ENCODE assay signal across 9 cellular contexts in the genomic region with DNA sequence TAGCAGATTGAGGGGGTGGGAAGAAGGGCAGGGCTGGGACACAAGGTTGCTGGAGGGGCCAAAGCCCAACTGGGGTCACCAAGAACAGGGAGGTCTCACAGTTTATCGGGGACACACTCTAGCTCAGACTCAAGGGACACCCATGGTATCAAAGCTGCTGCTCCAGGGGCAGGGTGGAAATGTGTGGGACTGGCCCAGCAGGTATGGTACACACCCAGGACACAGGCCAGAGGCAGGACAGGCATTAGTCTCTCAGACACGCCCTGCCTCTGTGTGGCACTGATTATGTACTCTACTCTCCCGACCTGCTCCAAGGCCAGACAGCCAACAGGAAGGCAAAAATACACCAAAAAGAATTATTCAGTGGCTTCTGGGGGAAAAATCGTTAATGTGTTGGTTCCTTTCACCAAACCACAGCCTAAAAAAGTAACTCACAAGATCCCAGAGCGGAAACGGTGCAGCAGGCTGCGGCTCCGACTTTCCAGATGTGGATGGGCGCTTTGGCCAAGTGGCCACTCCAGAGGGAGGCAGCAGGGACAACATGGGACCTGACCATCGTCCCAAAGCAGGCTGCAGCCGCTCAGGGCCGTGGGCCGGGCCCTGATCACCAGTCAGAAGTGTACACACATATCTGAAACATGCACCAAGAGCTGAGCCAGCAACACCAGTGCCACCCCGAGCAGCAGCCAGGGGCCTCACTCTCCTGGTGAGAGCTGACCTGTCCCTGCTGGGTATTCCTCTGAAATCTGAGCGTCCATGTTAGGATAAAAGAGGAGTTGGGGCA. TPM values are rescaled to one million over a fixed set of nuclear protein-coding genes. Genes with fewer than 3 reads are reported as not detected.
DNase-seq lines count a peak whose midpoint lies in the region; ATAC-seq and TF ChIP-seq lines count a peak whose summit lies in the region.
"Had no signal": no experiment of that assay in that cellular context is flagged by ENCODE, and none has a peak within 500 bp of the region (broad histone marks: within the 10 kb centered on the region; RNA-seq: fewer than 3 reads in every experiment).

No MANE protein-coding gene starts in this region.

- peaks cover 16% of the 10 kb centered on the region for H3K36me3 ChIP-seq in Panc1 (ENCODE audit: control insufficient read depth, insufficient read depth, low read length)
- peaks cover 4 to 38% of the 10 kb centered on the region in 2 donors for H3K36me3 ChIP-seq in esophagus (ENCODE audit: control insufficient read depth in 2 of 2, insufficient read depth in 2 of 2, low read length in 1 of 2)
- H3K36me3 ChIP-seq in WERI-Rb-1 = peaks cover 63% of the 10 kb centered on the region

- no peak for DNase-seq in activated CD4-positive, alpha-beta memory T cell treated with anti-CD3 and anti-CD28 coated beads, Interleukin-2, amount 10 ng/mL, durations not matched to agents 7 days and 5 days
- DNase-seq in activated CD4-positive, alpha-beta memory T cell treated with anti-CD3 and anti-CD28 coated beads for 36 hours = no peak
- DNase-seq in Panc1 (ENCODE audit: low read depth, low spot score) (no peak), WERI-Rb-1 (no peak), activated gamma-delta T cell treated with Interleukin-2 at 50 U/mL for 16 hours (no peak)
- no peak for DNase-seq in stimulated activated naive B cell treated with anti-CD40 and anti-IgM and Interleukin-4, amounts not matched to agents 10 μg/mL and 1 μg/mL and 100 μg/mL, for 72 hours
- DNase-seq: RPMI8226 had no signal

- TF ChIP-seq CTCF in Panc1 (IDR thresholded peaks at IDR 0.05) = no peak
- TF ChIP-seq CTCF in WERI-Rb-1 (IDR thresholded peaks at IDR 0.05; ENCODE audit: low read depth, low read length) = no peak

- H3K27me3 ChIP-seq in Panc1 (ENCODE audit: control insufficient read depth, insufficient read depth, low read length) (no peaks in the 10 kb centered on the region), esophagus (ENCODE audit: control insufficient read depth in 1 of 2, insufficient read depth in 2 of 2, low read length in 2 of 2) (no peaks in the 10 kb centered on the region), WERI-Rb-1 (ENCODE audit: insufficient read depth, low read depth, severe bottlenecking) (no peaks in the 10 kb centered on the region)

- in situ Hi-C loops in Panc1 (cut with HindIII; ENCODE audit: low pct_unique_long_range_greater_than_20kb, low sequenced_read_pairs) = no loop called here

- peaks cover 51% of the 10 kb centered on the region for H3K4me1 Mint-ChIP-seq in activated CD4-positive, alpha-beta memory T cell treated with anti-CD3 and anti-CD28 coated beads, Interleukin-2, amount 10 ng/mL, durations not matched to agents 7 days and 5 days
- peaks cover 24% of the 10 kb centered on the region for H3K4me1 Mint-ChIP-seq in activated CD4-positive, alpha-beta memory T cell treated with anti-CD3 and anti-CD28 coated beads for 36 hours (ENCODE audit: low read depth)
- peaks cover 44 to 66% of the 10 kb centered on the region in 2 donors for H3K4me1 Mint-ChIP-seq in stimulated activated naive B cell treated with anti-CD40 and anti-IgM and Interleukin-4, amounts not matched to agents 10 μg/mL and 1 μg/mL and 100 μg/mL, for 72 hours

- ATAC-seq in Panc1 (no peak), GM18858 (IDR thresholded peaks at IDR 0.05; ENCODE audit: unreplicated experiment) (no peak)
- ATAC-seq in stimulated activated naive B cell treated with anti-CD40 and anti-IgM and Interleukin-4, amounts not matched to agents 10 μg/mL and 1 μg/mL and 100 μg/mL, for 72 hours (replicated peaks) = no peak

- POLR2A ChIA-PET in activated CD4-positive, alpha-beta memory T cell treated with anti-CD3 and anti-CD28 coated beads, Interleukin-2, amount 10 ng/mL, durations not matched to agents 7 days and 5 days (lab: Charles Lee) = no interaction called here
- POLR2A ChIA-PET in activated CD4-positive, alpha-beta memory T cell treated with anti-CD3 and anti-CD28 coated beads for 36 hours (lab: Charles Lee) = no interaction called here
- POLR2A ChIA-PET in Panc1 (lab: Charles Lee) = no interaction called here

- H3K4me1 ChIP-seq in Panc1 (ENCODE audit: control insufficient read depth, insufficient read depth, low read length) (peaks cover 54% of the 10 kb centered on the region), esophagus (ENCODE audit: control insufficient read depth in 2 of 2, insufficient read depth in 2 of 2, low read length in 1 of 2) (peaks cover 17 to 32% of the 10 kb centered on the region in 2 donors)

- 65 to 74% methylated on average over 15 of the region's 15 CpGs for WGBS in esophagus, 2 donors

- peak overlapping the region; percentile 89 for H3K4me3 Mint-ChIP-seq in activated CD4-positive, alpha-beta memory T cell treated with anti-CD3 and anti-CD28 coated beads, Interleukin-2, amount 10 ng/mL, durations not matched to agents 7 days and 5 days
- H3K4me3 Mint-ChIP-seq in activated CD4-positive, alpha-beta memory T cell treated with anti-CD3 and anti-CD28 coated beads for 36 hours = no peak overlapping the region
- H3K4me3 Mint-ChIP-seq in stimulated activated naive B cell treated with anti-CD40 and anti-IgM and Interleukin-4, amounts not matched to agents 10 μg/mL and 1 μg/mL and 100 μg/mL, for 72 hours = no peak overlapping the region

- peak overlapping the region; percentile 82 for H3K27ac Mint-ChIP-seq in activated CD4-positive, alpha-beta memory T cell treated with anti-CD3 and anti-CD28 coated beads, Interleukin-2, amount 10 ng/mL, durations not matched to agents 7 days and 5 days
- H3K27ac Mint-ChIP-seq in activated CD4-positive, alpha-beta memory T cell treated with anti-CD3 and anti-CD28 coated beads for 36 hours = no peak overlapping the region
- H3K27ac Mint-ChIP-seq in stimulated activated naive B cell treated with anti-CD40 and anti-IgM and Interleukin-4, amounts not matched to agents 10 μg/mL and 1 μg/mL and 100 μg/mL, for 72 hours = peak overlapping the region; percentile 90

- no peaks in the 10 kb centered on the region for H3K9me3 ChIP-seq in Panc1 (ENCODE audit: control insufficient read depth, insufficient read depth, low read depth, low read length)
- no peaks in the 10 kb centered on the region for H3K9me3 ChIP-seq in esophagus (ENCODE audit: control insufficient read depth in 2 of 2, insufficient read depth in 1 of 2, low read depth in 1 of 2, low read length in 1 of 2)
- no peaks in the 10 kb centered on the region for H3K9me3 ChIP-seq in WERI-Rb-1 (ENCODE audit: severe bottlenecking)

- CTCF ChIA-PET in activated CD4-positive, alpha-beta memory T cell treated with anti-CD3 and anti-CD28 coated beads, Interleukin-2, amount 10 ng/mL, durations not matched to agents 7 days and 5 days (lab: Charles Lee) = no interaction called here
- CTCF ChIA-PET in activated CD4-positive, alpha-beta memory T cell treated with anti-CD3 and anti-CD28 coated beads for 36 hours (lab: Charles Lee) = interaction anchor here (0.5 kb wide), 1 partner anchor 40 kb away, joined by 3 read pairs; no protein-coding TSS in a partner anchor
- CTCF ChIA-PET in Panc1 (lab: Charles Lee) = interaction anchor here (0.6 to 0.7 kb wide), 2 partner anchors 69 to 103 kb away, joined by 4 to 7 read pairs; a partner anchor contains a TSS

- peak overlapping the region; percentile 56 for H3K27ac ChIP-seq in Panc1 (ENCODE audit: low read length)
- H3K27ac ChIP-seq in esophagus (ENCODE audit: low read depth in 2 of 2, low read length in 1 of 2) = peak overlapping the region; percentile 90 to 95
- H3K27ac ChIP-seq in WERI-Rb-1 = no peak overlapping the region

- intact Hi-C loops in activated CD4-positive, alpha-beta memory T cell treated with anti-CD3 and anti-CD28 coated beads for 36 hours (cut with micrococcal nuclease) = loop anchor here (1.0 kb wide), 1 partner anchor 58 kb away; a partner anchor contains a TSS
- intact Hi-C loops in Panc1 (cut with micrococcal nuclease; ENCODE audit: unreplicated experiment) = no loop called here

- H3K4me3 ChIP-seq in Panc1 (ENCODE audit: low read depth in 2 of 2, low read length in 2 of 2) (no peak overlapping the region), esophagus (ENCODE audit: low read depth in 1 of 2, low read length in 2 of 2) (no peak overlapping the region), WERI-Rb-1 (ENCODE audit: low read depth, low read length) (no peak overlapping the region)

- H3K9me3 Mint-ChIP-seq in activated CD4-positive, alpha-beta memory T cell treated with anti-CD3 and anti-CD28 coated beads, Interleukin-2, amount 10 ng/mL, durations not matched to agents 7 days and 5 days = no peaks in the 10 kb centered on the region
- H3K9me3 Mint-ChIP-seq in activated CD4-positive, alpha-beta memory T cell treated with anti-CD3 and anti-CD28 coated beads for 36 hours = no peaks in the 10 kb centered on the region
- H3K9me3 Mint-ChIP-seq in stimulated activated naive B cell treated with anti-CD40 and anti-IgM and Interleukin-4, amounts not matched to agents 10 μg/mL and 1 μg/mL and 100 μg/mL, for 72 hours = no peaks in the 10 kb centered on the region

- no peaks in the 10 kb centered on the region for H3K27me3 Mint-ChIP-seq in activated CD4-positive, alpha-beta memory T cell treated with anti-CD3 and anti-CD28 coated beads, Interleukin-2, amount 10 ng/mL, durations not matched to agents 7 days and 5 days
- H3K27me3 Mint-ChIP-seq in activated CD4-positive, alpha-beta memory T cell treated with anti-CD3 and anti-CD28 coated beads for 36 hours = no peaks in the 10 kb centered on the region
- no peaks in the 10 kb centered on the region for H3K27me3 Mint-ChIP-seq in stimulated activated naive B cell treated with anti-CD40 and anti-IgM and Interleukin-4, amounts not matched to agents 10 μg/mL and 1 μg/mL and 100 μg/mL, for 72 hours

- no TSS peak for BruUV-seq in Panc1 (replicated peaks; lab: Mats Ljungman, UMichigan)

- peaks cover 59% of the 10 kb centered on the region for H3K36me3 Mint-ChIP-seq in activated CD4-positive, alpha-beta memory T cell treated with anti-CD3 and anti-CD28 coated beads, Interleukin-2, amount 10 ng/mL, durations not matched to agents 7 days and 5 days (ENCODE audit: low read depth)
- H3K36me3 Mint-ChIP-seq in activated CD4-positive, alpha-beta memory T cell treated with anti-CD3 and anti-CD28 coated beads for 36 hours = peaks cover 24% of the 10 kb centered on the region
- H3K36me3 Mint-ChIP-seq in stimulated activated naive B cell treated with anti-CD40 and anti-IgM and Interleukin-4, amounts not matched to agents 10 μg/mL and 1 μg/mL and 100 μg/mL, for 72 hours = peaks cover 40 to 59% of the 10 kb centered on the region in 2 donors

RNA-seq across cellular contexts. Expression of a gene that starts 1.0 kb away (rescaled TPM):
- total RNA-seq in activated CD4-positive, alpha-beta memory T cell treated with anti-CD3 and anti-CD28 coated beads, Interleukin-2, amount 10 ng/mL, durations not matched to agents 7 days and 5 days = 10 to 100 TPM; 55.8 to 58.4 TPM
- total RNA-seq in activated CD4-positive, alpha-beta memory T cell treated with anti-CD3 and anti-CD28 coated beads for 36 hours = 10 to 100 TPM; 32.0 to 33.1 TPM
- total RNA-seq in Panc1 (2021; ENCODE audit: unreplicated experiment) = 82.5 TPM
- polyA plus RNA-seq in Panc1 (2012; ENCODE audit: insufficient read length) = 79.6 TPM
- polyA plus RNA-seq in esophagus = 10 to 100 TPM; 64.9 to 84.0 TPM

RNA-seq across cellular contexts. Expression of a gene that starts 7.8 kb away (rescaled TPM):
- 10 to 100 TPM; 41.6 to 44.4 TPM for total RNA-seq in activated CD4-positive, alpha-beta memory T cell treated with anti-CD3 and anti-CD28 coated beads, Interleukin-2, amount 10 ng/mL, durations not matched to agents 7 days and 5 days
- total RNA-seq in activated CD4-positive, alpha-beta memory T cell treated with anti-CD3 and anti-CD28 coated beads for 36 hours = 10 to 100 TPM; 28.8 to 29.7 TPM
- 91.2 TPM for total RNA-seq in Panc1 (2021; ENCODE audit: unreplicated experiment)
- polyA plus RNA-seq in Panc1 (2012; ENCODE audit: insufficient read length) = 101 TPM
- 10 to 100 TPM; 23.1 to 46.5 TPM for polyA plus RNA-seq in esophagus

RNA-seq across cellular contexts. Expression of a gene that starts 8.6 kb away (rescaled TPM):
- 10 to 100 TPM; 35.2 to 36.5 TPM for total RNA-seq in activated CD4-positive, alpha-beta memory T cell treated with anti-CD3 and anti-CD28 coated beads, Interleukin-2, amount 10 ng/mL, durations not matched to agents 7 days and 5 days
- total RNA-seq in activated CD4-positive, alpha-beta memory T cell treated with anti-CD3 and anti-CD28 coated beads for 36 hours = 10 to 100 TPM; 23.4 to 24.1 TPM
- total RNA-seq in Panc1 (2021; ENCODE audit: unreplicated experiment) = 57.0 TPM
- 48.3 TPM for polyA plus RNA-seq in Panc1 (2012; ENCODE audit: insufficient read length)
- 10 to 100 TPM; 10.3 to 11.9 TPM for polyA plus RNA-seq in esophagus

RNA-seq across cellular contexts. Expression of a gene that starts 16.9 kb away (rescaled TPM):
- under 1 TPM in 1 of 2 experiments, not detected in 1; 0.38 TPM for total RNA-seq in activated CD4-positive, alpha-beta memory T cell treated with anti-CD3 and anti-CD28 coated beads, Interleukin-2, amount 10 ng/mL, durations not matched to agents 7 days and 5 days
- not detected for total RNA-seq in activated CD4-positive, alpha-beta memory T cell treated with anti-CD3 and anti-CD28 coated beads for 36 hours
- 3.9 TPM for total RNA-seq in Panc1 (2021; ENCODE audit: unreplicated experiment)
- polyA plus RNA-seq in Panc1 (2012; ENCODE audit: insufficient read length) = 3.3 TPM
- polyA plus RNA-seq in esophagus = under 1 TPM; 0.33 to 0.49 TPM

RNA-seq across cellular contexts. Expression of a gene that starts 18.1 kb away (rescaled TPM):
- total RNA-seq in activated CD4-positive, alpha-beta memory T cell treated with anti-CD3 and anti-CD28 coated beads, Interleukin-2, amount 10 ng/mL, durations not matched to agents 7 days and 5 days = 10 to 100 TPM; 25.8 to 34.7 TPM
- total RNA-seq in activated CD4-positive, alpha-beta memory T cell treated with anti-CD3 and anti-CD28 coated beads for 36 hours = 10 to 100 TPM; 88.9 to 89.8 TPM
- total RNA-seq in Panc1 (2021; ENCODE audit: unreplicated experiment) = 212 TPM
- 295 TPM for polyA plus RNA-seq in Panc1 (2012; ENCODE audit: insufficient read length)
- 10 to 100 TPM in 1 of 2 donors, 1 to 10 TPM in 1; 6.5 to 18.1 TPM for polyA plus RNA-seq in esophagus
